ENCODE assay signal across 29 cellular contexts in the genomic region with DNA sequence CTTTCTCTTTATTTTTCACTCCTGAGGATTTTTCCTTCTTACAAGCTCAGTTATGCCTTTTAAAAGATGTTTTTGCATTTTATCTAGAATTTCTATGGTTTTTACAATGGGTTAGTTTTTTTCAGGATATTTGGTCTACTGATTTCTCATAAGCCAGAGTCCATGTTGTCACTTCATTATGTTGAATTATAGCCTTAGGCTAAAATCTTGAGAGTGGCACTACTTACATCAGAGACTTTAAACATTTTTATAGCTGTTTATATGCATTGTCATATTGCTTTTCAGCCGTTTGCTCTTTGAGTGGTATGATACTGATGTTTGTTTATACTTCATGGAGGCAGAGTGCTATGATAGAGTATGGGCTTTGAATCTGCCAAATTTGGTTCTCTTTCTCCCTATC. TPM values are rescaled to one million over a fixed set of nuclear protein-coding genes. Genes with fewer than 3 reads are reported as not detected.
"Had no signal": no experiment of that assay in that cellular context is flagged by ENCODE, and none has a peak within 500 bp of the region (broad histone marks: within the 10 kb centered on the region; RNA-seq: fewer than 3 reads in every experiment).

No MANE protein-coding gene starts in this region.

- H3K4me1 ChIP-seq: ascending aorta had no signal

- H3K9me3 ChIP-seq: ascending aorta had no signal

- H3K27me3 ChIP-seq: ascending aorta, cardiac muscle cell had no signal

- H3K4me3 ChIP-seq: ascending aorta, cardiac muscle cell had no signal

- H3K27ac ChIP-seq: ascending aorta, cardiac muscle cell, VCaP had no signal

- H3K36me3 ChIP-seq: ascending aorta, cardiac muscle cell had no signal

- DNase-seq: activated B cell treated with CpG ODN at 0.5 μM for 24 hours; activated CD4-positive, alpha-beta memory T cell treated with anti-CD3 and anti-CD28 coated beads for 36 hours; activated CD4-positive, alpha-beta T cell treated with anti-CD3 and anti-CD28 coated beads for 4 hours; activated CD4-positive, alpha-beta T cell treated with anti-CD3 and anti-CD28 coated beads, Interleukin-2, amount 50 U/mL, for 1 hour; activated CD4-positive, alpha-beta T cell treated with anti-CD3 and anti-CD28 coated beads, Interleukin-2, amount 50 U/mL, for 4 hours; activated CD4-positive, CD25-positive, alpha-beta regulatory T cell treated with anti-CD3 and anti-CD28 coated beads, Interleukin-2, amount 50 U/mL, for 72 hours; activated CD8-positive, alpha-beta memory T cell treated with anti-CD3 and anti-CD28 coated beads, Interleukin-2, amount 50 U/mL, for 4 hours; activated CD8-positive, alpha-beta T cell treated with anti-CD3 and anti-CD28 coated beads for 36 hours; activated effector memory CD4-positive, alpha-beta T cell treated with Interleukin-2 at 50 U/mL for 16 hours; activated gamma-delta T cell; activated naive CD4-positive, alpha-beta T cell treated with anti-CD3 and anti-CD28 coated beads, Interleukin-2, amount 10 ng/mL, durations not matched to agents 7 days and 5 days; activated naive CD4-positive, alpha-beta T cell treated with Interleukin-2 at 50 U/mL for 16 hours; activated naive CD8-positive, alpha-beta T cell treated with anti-CD3 and anti-CD28 coated beads, Interleukin-2, amount 10 ng/mL, durations not matched to agents 7 days and 5 days; activated naive CD8-positive, alpha-beta T cell treated with anti-CD3 and anti-CD28 coated beads, Interleukin-2, amount 50 U/mL, for 24 hours; activated T-cell treated with anti-CD3 and anti-CD28 coated beads for 4 hours; activated T-cell treated with anti-CD3 and anti-CD28 coated beads, Interleukin-2, amount 50 U/mL, for 1 hour; activated T-cell treated with anti-CD3 and anti-CD28 coated beads, Interleukin-2, amount 50 U/mL, for 48 hours; amygdala; anterior cingulate cortex; caudate nucleus; cerebellar nuclear complex; T-helper 2 cell; T-helper 9 cell had no signal

- ATAC-seq: activated CD8-positive, alpha-beta T cell treated with anti-CD3 and anti-CD28 coated beads for 36 hours; activated naive CD8-positive, alpha-beta T cell treated with anti-CD3 and anti-CD28 coated beads, Interleukin-2, amount 50 U/mL, for 24 hours had no signal

RNA-seq across cellular contexts. Expression of a gene that starts 36.4 kb away (rescaled TPM):
- total RNA-seq: activated B cell treated with CpG ODN at 0.5 μM for 24 hours; activated CD4-positive, alpha-beta T cell treated with anti-CD3 and anti-CD28 coated beads, Interleukin-2, amount 10 ng/mL, durations not matched to agents 24 days and 14 days; activated CD8-positive, alpha-beta memory T cell treated with anti-CD3 and anti-CD28 coated beads for 36 hours; activated naive CD8-positive, alpha-beta T cell treated with anti-CD3 and anti-CD28 coated beads, Interleukin-2, amount 10 ng/mL, durations not matched to agents 7 days and 5 days; ascending aorta; bronchial epithelial cell had no signal

RNA-seq across cellular contexts. Expression of a gene that starts 36.5 kb away (rescaled TPM):
- total RNA-seq: ascending aorta had no signal
